1 cellular context compared by ENCODE assay signal in genomic region chr14:88837495-88837894, GRCh38.
TF ChIP-seq lines count a peak whose summit lies in the region.

No MANE protein-coding gene starts in this region.

TF ChIP-seq in K562, 482 proteins besides CTCF, POLR2A, EP300 and RAD21:
- TF ChIP-seq KDM1A (IDR thresholded peaks at IDR 0.05) (peak; percentile 73 to 75), ARID2 (IDR thresholded peaks at IDR 0.05) (no peak)
